8 cellular contexts compared by ENCODE assay signal in genomic region chr16:48318630-48319029, GRCh38.
DNase-seq lines count a peak whose midpoint lies in the region.

No MANE protein-coding gene starts in this region.

- no peaks in the 10 kb centered on the region for H4K20me1 ChIP-seq in BLaER1

- peaks cover 41% of the 10 kb centered on the region for H3K36me3 Mint-ChIP-seq in activated naive CD4-positive, alpha-beta T cell treated with anti-CD3 and anti-CD28 coated beads, Interleukin-2, amount 10 ng/mL, durations not matched to agents 7 days and 5 days

- H3K36me3 ChIP-seq in BLaER1 = peaks cover 61% of the 10 kb centered on the region

- DNase-seq in KG1 (lab: John Stamatoyannopoulos, UW) (peak; percentile 36), inferior parietal cortex (ENCODE audit: extremely low spot score) (peak; percentile 46), HPDE6-E6E7 (ENCODE audit: extremely low spot score) (no peak), NCI-H774 (lab: John Stamatoyannopoulos, UW) (no peak), NCI-H2081 treated with DMSO at 0.1 percent for 48 hours (lab: John Stamatoyannopoulos, UW) (no peak), kidney glomerular epithelial cell (lab: John Stamatoyannopoulos, UW) (no peak)
- DNase-seq in activated naive CD4-positive, alpha-beta T cell treated with anti-CD3 and anti-CD28 coated beads, Interleukin-2, amount 10 ng/mL, durations not matched to agents 7 days and 5 days = peak; percentile 70

- CTCF ChIA-PET in activated naive CD4-positive, alpha-beta T cell treated with anti-CD3 and anti-CD28 coated beads, Interleukin-2, amount 10 ng/mL, durations not matched to agents 7 days and 5 days (lab: Charles Lee) = interaction anchor here (0.6 to 1.8 kb wide), 4 partner anchors 66 to 1705 kb away, joined by 3 to 8 read pairs (median 4); no protein-coding TSS in a partner anchor

- H3K27ac Mint-ChIP-seq in activated naive CD4-positive, alpha-beta T cell treated with anti-CD3 and anti-CD28 coated beads, Interleukin-2, amount 10 ng/mL, durations not matched to agents 7 days and 5 days = peak overlapping the region; percentile 94

- peak overlapping the region; percentile 45 for H3K4me3 Mint-ChIP-seq in activated naive CD4-positive, alpha-beta T cell treated with anti-CD3 and anti-CD28 coated beads, Interleukin-2, amount 10 ng/mL, durations not matched to agents 7 days and 5 days

- peak overlapping the region; percentile 79 for H3K4me2 ChIP-seq in BLaER1

- H3K9ac ChIP-seq in BLaER1 = peak overlapping the region; percentile 50; the same call in 1 of the 2 replicates

- peak overlapping the region; percentile 39; the same call in 1 of the 2 replicates for H3K4me3 ChIP-seq in BLaER1

- no peaks in the 10 kb centered on the region for H3K27me3 ChIP-seq in BLaER1

- H3K9me3 ChIP-seq in BLaER1 = peaks cover 18% of the 10 kb centered on the region

- H3K27ac ChIP-seq in BLaER1 = peak overlapping the region; percentile 80

- H3K4me1 ChIP-seq in BLaER1 = peaks cover 56% of the 10 kb centered on the region

- H3K27me3 Mint-ChIP-seq in activated naive CD4-positive, alpha-beta T cell treated with anti-CD3 and anti-CD28 coated beads, Interleukin-2, amount 10 ng/mL, durations not matched to agents 7 days and 5 days = no peaks in the 10 kb centered on the region

- no peaks in the 10 kb centered on the region for H3K9me3 Mint-ChIP-seq in activated naive CD4-positive, alpha-beta T cell treated with anti-CD3 and anti-CD28 coated beads, Interleukin-2, amount 10 ng/mL, durations not matched to agents 7 days and 5 days

- H3K4me1 Mint-ChIP-seq in activated naive CD4-positive, alpha-beta T cell treated with anti-CD3 and anti-CD28 coated beads, Interleukin-2, amount 10 ng/mL, durations not matched to agents 7 days and 5 days = peaks cover 38% of the 10 kb centered on the region

Comparison
In these comparisons a context has a peak if more than half of its experiments do, and no peak if none do; other contexts are left out.
1. DNase-seq: peak in KG1 (single experiment), activated naive CD4-positive, alpha-beta T cell treated with anti-CD3 and anti-CD28 coated beads, Interleukin-2, amount 10 ng/mL, durations not matched to agents 7 days and 5 days (single experiment) and inferior parietal cortex (single experiment); none in HPDE6-E6E7 (single experiment), NCI-H774 (single experiment), NCI-H2081 treated with DMSO at 0.1 percent for 48 hours (single experiment) and kidney glomerular epithelial cell (single experiment).